In genomic region chr10:58415757-58416156, GRCh38 we compare ENCODE assay signal across 1 cellular context.
TF ChIP-seq lines count a peak whose summit lies in the region.

No MANE protein-coding gene starts in this region.

TF ChIP-seq in WTC11, 78 proteins besides CTCF, POLR2A, EP300 and RAD21 (continued from another document):
- TF ChIP-seq USF1 (CRISPR knock-in tag; IDR thresholded peaks at IDR 0.05) = no peak
- no peak for TF ChIP-seq FOXP4 (CRISPR knock-in tag; IDR thresholded peaks at IDR 0.05)
- TF ChIP-seq ELF4 (CRISPR knock-in tag; IDR thresholded peaks at IDR 0.05; ENCODE audit: low read depth) = no peak
- no peak for TF ChIP-seq CREB1 (CRISPR knock-in tag; IDR thresholded peaks at IDR 0.05)
- no peak for TF ChIP-seq ZBTB21 (CRISPR knock-in tag; IDR thresholded peaks at IDR 0.05; ENCODE audit: borderline replicate concordance)
TF ChIP-seq in WTC11: peak in this region for 0.
